Comparison of ENCODE assay signal across 1 cellular context in genomic region chr2:75003276-75003675, GRCh38.
A peak's percentile ranks its signal among the peaks of the same experiment; 100 is the strongest.
TF ChIP-seq lines count a peak whose summit lies in the region.

No MANE protein-coding gene starts in this region.

TF ChIP-seq in HepG2, 621 proteins besides CTCF, POLR2A, EP300 and RAD21 (continued from another document):
- TF ChIP-seq ZNF318 (CRISPR knock-in tag; IDR thresholded peaks at IDR 0.05) (no peak), ZMAT3 (CRISPR knock-in tag; conservative IDR thresholded peaks at IDR 0.05) (0 out of 2 replicates have a peak, but pooled peaks have one; percentile 29)
